In the genomic region with DNA sequence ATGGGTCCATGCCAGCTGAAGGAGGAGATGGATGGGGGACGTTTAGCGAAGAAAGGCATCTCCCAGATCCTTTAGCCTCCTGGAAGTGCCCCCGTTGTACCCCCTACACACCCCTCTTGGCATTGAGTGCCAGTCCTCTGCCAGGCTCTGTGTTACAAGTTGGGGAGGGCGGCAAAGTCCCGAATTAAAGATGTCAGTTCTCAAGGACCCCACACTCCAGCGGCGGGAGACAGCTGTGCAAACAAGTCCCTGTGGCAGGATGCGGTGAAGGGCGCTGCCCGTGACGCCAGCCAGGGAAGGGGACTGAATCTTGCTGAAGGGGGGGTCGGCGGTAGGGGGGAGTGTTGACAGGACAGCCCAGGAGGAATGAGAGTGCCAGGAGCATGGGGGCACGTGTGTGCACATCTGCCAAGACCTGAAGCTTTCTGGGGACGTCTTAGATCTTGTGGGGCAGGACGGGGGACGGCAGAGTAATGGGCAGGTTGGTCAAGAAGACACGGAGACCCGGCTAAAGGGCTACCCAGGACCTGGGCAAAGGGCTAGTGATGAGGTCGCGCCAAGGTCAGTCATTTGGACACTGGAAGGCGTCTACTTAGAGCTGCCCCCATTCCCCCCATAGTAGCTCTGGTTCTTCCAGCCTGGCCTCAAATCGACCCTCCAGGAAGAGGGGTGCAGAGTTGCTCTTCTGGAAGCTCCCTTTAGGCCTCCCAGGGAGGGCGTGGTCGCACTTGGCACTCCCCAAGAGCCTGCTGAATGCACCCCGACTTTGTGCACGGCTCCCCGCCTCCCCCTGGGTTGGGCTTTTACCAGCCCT, we compare ENCODE assay signal across 8 cellular contexts. TPM values are rescaled to one million over a fixed set of nuclear protein-coding genes. Genes with fewer than 3 reads are reported as not detected.
DNase-seq lines count a peak whose midpoint lies in the region; ATAC-seq and TF ChIP-seq lines count a peak whose summit lies in the region.

No MANE protein-coding gene starts in this region.

- peak overlapping the region; percentile 87 for H3K4me3 Mint-ChIP-seq in activated CD8-positive, alpha-beta memory T cell treated with anti-CD3 and anti-CD28 coated beads, Interleukin-2, amount 10 ng/mL, durations not matched to agents 7 days and 5 days
- peak overlapping the region; percentile 88 for H3K4me3 Mint-ChIP-seq in mesothelial cell of epicardium

- no peaks in the 10 kb centered on the region for H3K27me3 ChIP-seq in endocrine pancreas (ENCODE audit: control insufficient read depth, insufficient read depth, low read length)

- no peak overlapping the region for H3K4me3 ChIP-seq in endocrine pancreas (ENCODE audit: control insufficient read depth, insufficient read depth, low read length)

- peak overlapping the region; percentile 4 for H3K9ac ChIP-seq in endocrine pancreas (ENCODE audit: control insufficient read depth, insufficient read depth, low read length)

- no peaks in the 10 kb centered on the region for H3K4me1 ChIP-seq in endocrine pancreas (ENCODE audit: control insufficient read depth, insufficient read depth, low read length)

- H3K9me3 ChIP-seq in endocrine pancreas (ENCODE audit: control insufficient read depth, low read length) = no peaks in the 10 kb centered on the region

- H3K36me3 Mint-ChIP-seq in activated CD8-positive, alpha-beta memory T cell treated with anti-CD3 and anti-CD28 coated beads, Interleukin-2, amount 10 ng/mL, durations not matched to agents 7 days and 5 days = peaks cover 5% of the 10 kb centered on the region
- H3K36me3 Mint-ChIP-seq in mesothelial cell of epicardium = no peaks in the 10 kb centered on the region

- peak; percentile 42 for DNase-seq in NCI-H2107 treated with DMSO at 0.1 percent for 48 hours (lab: John Stamatoyannopoulos, UW; ENCODE audit: unreplicated experiment)
- no peak for DNase-seq in NCI-H2107 (lab: John Stamatoyannopoulos, UW)
- peak; percentile 93 for DNase-seq in NCI-H748 (lab: John Stamatoyannopoulos, UW; ENCODE audit: unreplicated experiment)
- DNase-seq in activated CD8-positive, alpha-beta memory T cell treated with anti-CD3 and anti-CD28 coated beads, Interleukin-2, amount 10 ng/mL, durations not matched to agents 7 days and 5 days = peak; percentile 93
- peak in 1 of 2 experiments; percentile 69 for DNase-seq in mesothelial cell of epicardium (ENCODE audit: low spot score in 2 of 2, unreplicated experiment in 2 of 2)
- DNase-seq in stimulated activated naive CD8-positive, alpha-beta T cell treated with anti-CD3 and anti-CD28 coated beads, Interleukin-15, Interleukin-2, amounts not matched to agents 100 U/mL and 50 U/mL, for 24 hours = peak; percentile 75

- no peaks in the 10 kb centered on the region for H3K9me3 Mint-ChIP-seq in activated CD8-positive, alpha-beta memory T cell treated with anti-CD3 and anti-CD28 coated beads, Interleukin-2, amount 10 ng/mL, durations not matched to agents 7 days and 5 days (ENCODE audit: low read depth)
- no peaks in the 10 kb centered on the region for H3K9me3 Mint-ChIP-seq in mesothelial cell of epicardium

- H3K4me1 Mint-ChIP-seq in activated CD8-positive, alpha-beta memory T cell treated with anti-CD3 and anti-CD28 coated beads, Interleukin-2, amount 10 ng/mL, durations not matched to agents 7 days and 5 days = peaks cover 40% of the 10 kb centered on the region
- H3K4me1 Mint-ChIP-seq in mesothelial cell of epicardium = peaks cover 28% of the 10 kb centered on the region

- H3K36me3 ChIP-seq in endocrine pancreas (ENCODE audit: control insufficient read depth, insufficient read depth, low read length) = no peaks in the 10 kb centered on the region

- no peak for TF ChIP-seq CTCF in mesothelial cell of epicardium (IDR thresholded peaks at IDR 0.05; ENCODE audit: unreplicated experiment)

- ATAC-seq in activated CD8-positive, alpha-beta memory T cell treated with anti-CD3 and anti-CD28 coated beads, Interleukin-2, amount 10 ng/mL, durations not matched to agents 7 days and 5 days = peak; percentile 2
- ATAC-seq in stimulated activated naive CD8-positive, alpha-beta T cell treated with anti-CD3 and anti-CD28 coated beads, Interleukin-15, Interleukin-2, amounts not matched to agents 100 U/mL and 50 U/mL, for 24 hours = no peak
- ATAC-seq in HG03442 (IDR thresholded peaks at IDR 0.05; ENCODE audit: unreplicated experiment) = no peak

- peak overlapping the region; percentile 94 for H3K27ac Mint-ChIP-seq in activated CD8-positive, alpha-beta memory T cell treated with anti-CD3 and anti-CD28 coated beads, Interleukin-2, amount 10 ng/mL, durations not matched to agents 7 days and 5 days
- peak overlapping the region; percentile 96 for H3K27ac Mint-ChIP-seq in mesothelial cell of epicardium

- CTCF ChIA-PET in activated CD8-positive, alpha-beta memory T cell treated with anti-CD3 and anti-CD28 coated beads, Interleukin-2, amount 10 ng/mL, durations not matched to agents 7 days and 5 days (lab: Charles Lee) = interaction anchor here (0.6 to 4.8 kb wide), 12 partner anchors 9 to 263 kb away, joined by 3 to 35 read pairs (median 8); a partner anchor contains a TSS

- no peaks in the 10 kb centered on the region for H3K27me3 Mint-ChIP-seq in activated CD8-positive, alpha-beta memory T cell treated with anti-CD3 and anti-CD28 coated beads, Interleukin-2, amount 10 ng/mL, durations not matched to agents 7 days and 5 days
- no peaks in the 10 kb centered on the region for H3K27me3 Mint-ChIP-seq in mesothelial cell of epicardium (ENCODE audit: low read depth)

RNA-seq across cellular contexts. Expression of a gene that starts 2.8 kb away (rescaled TPM):
- total RNA-seq in activated CD8-positive, alpha-beta memory T cell treated with anti-CD3 and anti-CD28 coated beads, Interleukin-2, amount 10 ng/mL, durations not matched to agents 7 days and 5 days = 100 to 1,000 TPM; 149 to 152 TPM
- 134 to 142 TPM (median 136 TPM) in 3 replicates for total RNA-seq in mesothelial cell of epicardium

RNA-seq across cellular contexts. Expression of a gene that starts 14.8 kb away (rescaled TPM):
- under 1 TPM; 0.18 to 0.35 TPM for total RNA-seq in activated CD8-positive, alpha-beta memory T cell treated with anti-CD3 and anti-CD28 coated beads, Interleukin-2, amount 10 ng/mL, durations not matched to agents 7 days and 5 days
- total RNA-seq in mesothelial cell of epicardium = 0.53 to 0.79 TPM (median 0.76 TPM) in 3 replicates

RNA-seq across cellular contexts. Expression of a gene that starts 22.0 kb away (rescaled TPM):
- total RNA-seq in activated CD8-positive, alpha-beta memory T cell treated with anti-CD3 and anti-CD28 coated beads, Interleukin-2, amount 10 ng/mL, durations not matched to agents 7 days and 5 days = under 1 TPM in 1 of 2 experiments, not detected in 1; 0.73 TPM
- 0.29 to 0.64 TPM (median 0.54 TPM) in 3 replicates for total RNA-seq in mesothelial cell of epicardium

RNA-seq across cellular contexts. Expression of a gene that starts 40.2 kb away (rescaled TPM):
- total RNA-seq in activated CD8-positive, alpha-beta memory T cell treated with anti-CD3 and anti-CD28 coated beads, Interleukin-2, amount 10 ng/mL, durations not matched to agents 7 days and 5 days = not detected
- 0.16 TPM in 1 of 3 replicates, not detected in the others for total RNA-seq in mesothelial cell of epicardium
